ENCODE assay signal across 9 cellular contexts in genomic region chr3:172449468-172450149, GRCh38. TPM values are rescaled to one million over a fixed set of nuclear protein-coding genes. Genes with fewer than 3 reads are reported as not detected.
DNase-seq lines count a peak whose midpoint lies in the region; ATAC-seq and TF ChIP-seq lines count a peak whose summit lies in the region.
"Had no signal": no experiment of that assay in that cellular context is flagged by ENCODE, and none has a peak within 500 bp of the region (broad histone marks: within the 10 kb centered on the region; RNA-seq: fewer than 3 reads in every experiment).

No MANE protein-coding gene starts in this region.

- no peaks in the 10 kb centered on the region for H3F3A ChIP-seq in MM.1S (ENCODE audit: insufficient read depth, low read length)

- H3K4me3 ChIP-seq in NT2/D1 (ENCODE audit: insufficient read length, low read depth): no peak overlapping the region
- peak overlapping the region; percentile 3 for H3K4me3 ChIP-seq in epithelial cell of proximal tubule (ENCODE audit: low read depth, low read length)
- no peak overlapping the region for H3K4me3 ChIP-seq in MM.1S (ENCODE audit: low read length)

- no peaks in the 10 kb centered on the region for H3K36me3 Mint-ChIP-seq in natural killer cell

- H3K9me3 ChIP-seq in NT2/D1 (ENCODE audit: insufficient read depth, low read length): no peaks in the 10 kb centered on the region
- H3K9me3 ChIP-seq in MM.1S (replicated peaks; ENCODE audit: insufficient read depth, low read length): no peaks in the 10 kb centered on the region

- H2AFZ ChIP-seq in MM.1S (ENCODE audit: low read length): no peak overlapping the region

- H3K9ac ChIP-seq in NT2/D1 (ENCODE audit: insufficient read length, low read depth) (no peak overlapping the region), MM.1S (ENCODE audit: low read length) (no peak overlapping the region)

- H3K4me1 Mint-ChIP-seq in natural killer cell: peaks cover 37 to 40% of the 10 kb centered on the region in 2 donors

- H4K20me1 ChIP-seq in MM.1S (ENCODE audit: insufficient read depth, low read length): no peaks in the 10 kb centered on the region

- H3K27me3 Mint-ChIP-seq in natural killer cell (ENCODE audit: low read depth in 2 of 2): peaks cover 63 to 77% of the 10 kb centered on the region in 2 donors

- H3K9me3 Mint-ChIP-seq in natural killer cell: no peaks in the 10 kb centered on the region

- ATAC-seq in natural killer cell: peak; percentile 21 to 46 (median 22)
- no peak for ATAC-seq in HG03442 (IDR thresholded peaks at IDR 0.05; ENCODE audit: unreplicated experiment)
- no peak for ATAC-seq in GM18870 (IDR thresholded peaks at IDR 0.05; ENCODE audit: unreplicated experiment)

- no peak overlapping the region for H3K27ac Mint-ChIP-seq in natural killer cell

- no peaks in the 10 kb centered on the region for H3K9me2 ChIP-seq in MM.1S (replicated peaks; ENCODE audit: insufficient read depth, low read length)

- H3K4me2 ChIP-seq in MM.1S (ENCODE audit: low read depth, low read length): no peak overlapping the region

- peaks cover 57% of the 10 kb centered on the region for H3K27me3 ChIP-seq in NT2/D1 (ENCODE audit: insufficient read depth, insufficient read length)
- no peaks in the 10 kb centered on the region for H3K27me3 ChIP-seq in MM.1S (replicated peaks; ENCODE audit: insufficient read depth, low read length)

- peak overlapping the region; percentile 85 for H3K4me3 Mint-ChIP-seq in natural killer cell

- TF ChIP-seq CTCF in epithelial cell of proximal tubule (conservative IDR thresholded peaks at IDR 0.05; ENCODE audit: low read depth, low read length) (no peak), natural killer cell (IDR thresholded peaks at IDR 0.05) (no peak), MM.1S (IDR thresholded peaks at IDR 0.05; ENCODE audit: low read length) (no peak)

- H3K79me2 ChIP-seq in MM.1S (ENCODE audit: low read length): no peaks in the 10 kb centered on the region

- peak; percentile 24 for DNase-seq in EL
- DNase-seq in NT2/D1 (ENCODE audit: low read depth, low spot score): peak; percentile 40
- no peak for DNase-seq in epithelial cell of proximal tubule (ENCODE audit: low read depth)
- DNase-seq in natural killer cell: no peak
- DNase-seq in MM.1S: no peak
- no peak for DNase-seq in MV-4-11 (lab: John Stamatoyannopoulos, UW)
- DNase-seq: activated CD4-positive, CD25-positive, alpha-beta regulatory T cell had no signal

- H3K4me1 ChIP-seq in NT2/D1 (ENCODE audit: insufficient read depth, insufficient read length): peaks cover 7% of the 10 kb centered on the region
- H3K4me1 ChIP-seq in MM.1S (ENCODE audit: low read length): no peaks in the 10 kb centered on the region

- H3K36me3 ChIP-seq in NT2/D1 (ENCODE audit: insufficient read depth, insufficient read length, low read length) (no peaks in the 10 kb centered on the region), MM.1S (replicated peaks; ENCODE audit: insufficient read depth, low read length) (no peaks in the 10 kb centered on the region)

- H3K27ac ChIP-seq in MM.1S (ENCODE audit: low read length): no peak overlapping the region

- intact Hi-C loops in natural killer cell (cut with micrococcal nuclease): no loop called here

RNA-seq across cellular contexts. Expression of gene GHSR, which starts 1.4 kb away (rescaled TPM):
- total RNA-seq in epithelial cell of proximal tubule: not detected in 2 replicates
- 1 to 10 TPM in 1 of 3 donors, under 1 TPM in 2; 0.38 to 1.3 (median 0.63) TPM for total RNA-seq in natural killer cell

Comparison
In these comparisons a context has a peak if more than half of its experiments do, and no peak if none do; other contexts are left out.
1. DNase-seq: peak in EL (single experiment) and NT2/D1 (single experiment); none in epithelial cell of proximal tubule (single experiment), natural killer cell (single experiment), MM.1S (single experiment) and MV-4-11 (single experiment).
2. ATAC-seq: peak in natural killer cell (3 of 3); none in HG03442 (single experiment) and GM18870 (single experiment).